ENCODE assay signal across 15 cellular contexts in genomic region chr7:153188630-153189029, GRCh38.
"Had no signal": no experiment of that assay in that cellular context is flagged by ENCODE, and none has a peak within 500 bp of the region (broad histone marks: within the 10 kb centered on the region; RNA-seq: fewer than 3 reads in every experiment).

No MANE protein-coding gene starts in this region.

- H3K4me1 ChIP-seq: prostate gland, right lobe of liver, upper lobe of right lung had no signal

- H3K27me3 ChIP-seq: gastroesophageal sphincter, hepatocyte, right lobe of liver, upper lobe of right lung had no signal

- H3K36me3 ChIP-seq: gastroesophageal sphincter, prostate gland, right lobe of liver, upper lobe of right lung had no signal

- H3K79me2 ChIP-seq: hepatocyte had no signal

- H2AFZ ChIP-seq: hepatocyte had no signal

- H3K9me3 ChIP-seq: gastroesophageal sphincter, prostate gland, right lobe of liver, upper lobe of right lung had no signal

- H3K27ac ChIP-seq: gastroesophageal sphincter, hepatocyte, prostate gland, right lobe of liver, upper lobe of right lung had no signal

- DNase-seq: activated CD4-positive, alpha-beta T cell treated with anti-CD3 and anti-CD28 coated beads, Interleukin-2, amount 50 U/mL, for 48 hours; activated CD4-positive, CD25-positive, alpha-beta regulatory T cell treated with anti-CD3 and anti-CD28 coated beads, Interleukin-2, amount 50 U/mL, for 72 hours; activated CD8-positive, alpha-beta memory T cell treated with anti-CD3 and anti-CD28 coated beads, Interleukin-2, amount 10 ng/mL, durations not matched to agents 7 days and 5 days; activated effector memory CD4-positive, alpha-beta T cell treated with Interleukin-2 at 50 U/mL for 16 hours; activated T-cell treated with anti-CD3 and anti-CD28 coated beads, Interleukin-2, amount 50 U/mL, for 24 hours; effector memory CD4-positive, alpha-beta T cell; kidney; mesendoderm; occipital lobe; right lobe of liver; upper lobe of right lung had no signal

- H3K4me3 ChIP-seq: gastroesophageal sphincter, hepatocyte, prostate gland, right lobe of liver, upper lobe of right lung had no signal

- H3K4me2 ChIP-seq: hepatocyte had no signal

- ATAC-seq: activated CD8-positive, alpha-beta memory T cell treated with anti-CD3 and anti-CD28 coated beads, Interleukin-2, amount 10 ng/mL, durations not matched to agents 7 days and 5 days; gastroesophageal sphincter; right lobe of liver; stimulated activated effector memory CD8-positive, alpha-beta T cell treated with anti-CD3 and anti-CD28 coated beads, Interleukin-12 subunit alpha, Interleukin-12 subunit beta, amount 100 ng/mL, for 72 hours; upper lobe of right lung had no signal
